In the genomic region with DNA sequence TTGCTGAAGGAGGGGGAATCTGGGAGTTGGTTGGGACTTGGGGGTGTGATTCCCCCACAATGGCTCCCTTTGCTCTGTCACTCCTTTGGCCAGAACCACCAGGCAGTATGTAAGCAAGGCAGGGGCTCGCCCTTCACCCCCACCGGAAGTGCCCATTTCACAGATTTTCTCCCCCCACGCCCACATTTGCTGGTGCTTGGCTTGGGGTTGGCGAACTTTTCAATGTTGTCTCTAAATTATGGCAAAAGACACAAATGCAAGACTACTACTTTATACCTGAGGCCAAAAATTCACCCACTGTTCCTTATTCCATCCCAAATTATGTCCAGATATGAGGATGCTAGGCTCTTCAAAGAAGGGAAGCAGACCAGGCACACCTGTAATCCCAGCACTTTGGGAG, we compare ENCODE assay signal across 10 cellular contexts.
"Had no signal": no experiment of that assay in that cellular context is flagged by ENCODE, and none has a peak within 500 bp of the region (broad histone marks: within the 10 kb centered on the region; RNA-seq: fewer than 3 reads in every experiment).

No MANE protein-coding gene starts in this region.

- ATAC-seq: HCT116, K562 had no signal

- H3K4me1 ChIP-seq: HAP-1 had no signal

- H2AFZ ChIP-seq: GM23248 had no signal

- DNase-seq: GM23248, GOT3, H7, HFFc6, IMR-90, KG1 had no signal

- FAIRE-seq: K562 had no signal

- H3K27ac ChIP-seq: GM23248, HL-60 had no signal

- H3K9ac ChIP-seq: GM23248 had no signal

- H3K4me3 ChIP-seq: GM23248, HAP-1, K562 had no signal
